ENCODE assay signal across 8 cellular contexts in the genomic region with DNA sequence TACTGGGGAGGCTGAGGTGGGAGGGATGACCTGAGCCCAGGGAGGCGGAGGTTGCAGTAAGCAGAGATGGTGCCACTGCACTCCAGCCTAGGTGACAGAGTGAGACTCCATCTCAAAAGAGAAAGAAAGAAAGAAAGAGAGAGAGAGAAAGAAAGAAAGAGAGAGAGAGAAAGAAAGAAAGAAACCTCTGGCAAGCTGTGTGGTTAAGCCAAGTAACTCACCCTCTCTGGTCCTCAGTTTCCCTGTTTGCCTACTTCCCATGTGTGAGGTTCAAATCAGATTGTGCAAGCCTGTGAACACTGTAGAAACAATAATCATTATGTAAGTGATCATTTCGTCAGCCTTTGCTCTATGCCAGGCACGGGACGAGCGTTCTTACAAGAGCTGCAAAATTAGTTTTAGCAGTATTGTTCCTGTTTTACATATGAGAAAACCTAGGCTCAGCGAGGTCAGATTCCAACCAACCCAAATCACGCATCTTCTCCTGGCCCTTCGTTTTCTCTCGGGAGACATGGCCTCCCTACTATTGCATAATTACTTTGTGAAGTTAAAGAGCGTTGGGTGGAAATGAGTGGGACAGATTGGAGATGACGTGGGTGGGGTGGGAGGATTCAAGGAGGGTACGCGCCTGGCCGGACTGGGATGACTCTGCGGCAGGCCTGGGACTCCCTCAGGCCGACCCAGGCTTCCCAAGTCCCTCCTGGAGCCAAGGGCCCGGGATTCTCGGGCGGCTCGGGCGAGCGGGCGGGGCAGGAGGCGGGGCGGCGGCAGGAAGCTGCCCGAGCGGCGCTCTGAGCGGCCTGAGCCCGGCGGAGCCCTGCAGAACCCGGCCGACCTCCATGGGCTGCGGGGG. TPM values are rescaled to one million over a fixed set of nuclear protein-coding genes. Genes with fewer than 3 reads are reported as not detected.
DNase-seq lines count a peak whose midpoint lies in the region; ATAC-seq and TF ChIP-seq lines count a peak whose summit lies in the region.

A gene with protein sequence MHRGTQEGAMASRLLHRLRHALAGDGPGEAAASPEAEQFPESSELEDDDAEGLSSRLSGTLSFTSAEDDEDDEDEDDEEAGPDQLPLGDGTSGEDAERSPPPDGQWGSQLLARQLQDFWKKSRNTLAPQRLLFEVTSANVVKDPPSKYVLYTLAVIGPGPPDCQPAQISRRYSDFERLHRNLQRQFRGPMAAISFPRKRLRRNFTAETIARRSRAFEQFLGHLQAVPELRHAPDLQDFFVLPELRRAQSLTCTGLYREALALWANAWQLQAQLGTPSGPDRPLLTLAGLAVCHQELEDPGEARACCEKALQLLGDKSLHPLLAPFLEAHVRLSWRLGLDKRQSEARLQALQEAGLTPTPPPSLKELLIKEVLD (plus strand): TSS at position 770 of the 853 bp plus-strand sequence. CDS start 121 bp downstream, outside the sequence.

- no peak for TF ChIP-seq POLR2A in breast epithelium (IDR thresholded peaks at IDR 0.05)

- DNase-seq in G401 (ENCODE audit: low spot score), result peak; percentile 82
- DNase-seq in SJSA1 (ENCODE audit: low read depth in 1 of 2, low spot score in 2 of 2), result peak; percentile 85 to 89
- DNase-seq in breast epithelium (ENCODE audit: low spot score in 2 of 2), result peak; percentile 68 to 77
- no peak for DNase-seq in iPS DF 6.9 (ENCODE audit: low read depth, low spot score)
- peak; percentile 57 for DNase-seq in pulmonary artery endothelial cell (ENCODE audit: low read depth, low spot score)

- no peak for ATAC-seq in HG02840 (IDR thresholded peaks at IDR 0.05; ENCODE audit: low FRiP score, unreplicated experiment)
- ATAC-seq in HG02870 (IDR thresholded peaks at IDR 0.05; ENCODE audit: unreplicated experiment), result no peak

- no peak for TF ChIP-seq CTCF in breast epithelium (IDR thresholded peaks at IDR 0.05)

- WGBS in HUES64, result 13% methylated on average over 35 of the region's 35 CpGs
- WGBS in iPS DF 6.9 (ENCODE audit: insufficient coverage, insufficient read length), result no CpG with 5 or more reads among the region's 35 CpGs

- no peaks in the 10 kb centered on the region for H3K9me3 ChIP-seq in HUES64 (ENCODE audit: insufficient read depth, low read depth, low read length)
- no peaks in the 10 kb centered on the region for H3K9me3 ChIP-seq in SJSA1 (replicated peaks)
- H3K9me3 ChIP-seq in breast epithelium, result no peaks in the 10 kb centered on the region
- H3K9me3 ChIP-seq in iPS DF 6.9 (ENCODE audit: control insufficient read depth, insufficient read depth, low read length), result no peaks in the 10 kb centered on the region

- H3K27me3 ChIP-seq in HUES64 (ENCODE audit: insufficient read depth, low read length) (no peaks in the 10 kb centered on the region), SJSA1 (replicated peaks) (no peaks in the 10 kb centered on the region), breast epithelium (no peaks in the 10 kb centered on the region), iPS DF 6.9 (ENCODE audit: control insufficient read depth, insufficient read depth, low read length) (no peaks in the 10 kb centered on the region)

- H3K9ac ChIP-seq in HUES64 (ENCODE audit: low read depth, low read length), result peak within 1 kb of the TSS; percentile 75

- H3K36me3 ChIP-seq in HUES64 (ENCODE audit: insufficient read depth, low read length) (peaks cover 21% of the 10 kb centered on the region; the same call in 1 of the 2 replicates), SJSA1 (peaks cover 19% of the 10 kb centered on the region), breast epithelium (no peaks in the 10 kb centered on the region), iPS DF 6.9 (ENCODE audit: control insufficient read depth, insufficient read depth, low read length) (no peaks in the 10 kb centered on the region)

- H3K27ac ChIP-seq in HUES64 (ENCODE audit: low read depth, low read length) (peak within 1 kb of the TSS; percentile 80), SJSA1 (peak within 1 kb of the TSS; percentile 39), breast epithelium (peak within 1 kb of the TSS; percentile 93 to 97), iPS DF 6.9 (ENCODE audit: low read length) (no peak within 1 kb of the TSS)

- H3K4me3 ChIP-seq in HUES64 (ENCODE audit: low read length), result peak within 1 kb of the TSS; percentile 79
- peak within 1 kb of the TSS; percentile 61 for H3K4me3 ChIP-seq in SJSA1
- H3K4me3 ChIP-seq in breast epithelium, result peak within 1 kb of the TSS; percentile 68 to 94 (median 80)
- H3K4me3 ChIP-seq in iPS DF 6.9 (ENCODE audit: low read length), result peak within 1 kb of the TSS; percentile 51

- H3K4me1 ChIP-seq in HUES64 (ENCODE audit: insufficient read depth, low read length) (peaks cover 5% of the 10 kb centered on the region), SJSA1 (replicated peaks) (peaks cover 26% of the 10 kb centered on the region), breast epithelium (peaks cover 4 to 8% of the 10 kb centered on the region in 2 donors), iPS DF 6.9 (ENCODE audit: control insufficient read depth, insufficient read depth, low read length) (peaks cover 4% of the 10 kb centered on the region; the same call in 1 of the 2 replicates)

- intact Hi-C loops in breast epithelium (cut with DNase I; ENCODE audit: low total_unique reads), result no loop called here

- in situ Hi-C loops in G401 (cut with HindIII; ENCODE audit: low sequenced_read_pairs), result no loop called here

RNA-seq across cellular contexts. Expression of the gene that starts here (rescaled TPM):
- 26.5 and 45.6 TPM in 2 replicates for total RNA-seq in G401 (2014; rRNA removed; shearing (Covaris generic))
- polyA plus RNA-seq in HUES64 (2013, experiment 1 of 2), result 8.5 TPM
- polyA plus RNA-seq in HUES64 (2013, experiment 2 of 2), result 8.6 TPM
- 19.7 and 55.0 TPM in 2 replicates for total RNA-seq in SJSA1 (2014; rRNA removed; shearing (Covaris generic))
- 100 to 1,000 TPM in 1 of 3 donors, 10 to 100 TPM in 2; 55.0 to 138 (median 66.9) TPM for total RNA-seq in breast epithelium
- 20.8 and 22.7 TPM in 2 replicates for total RNA-seq in pulmonary artery endothelial cell
